Comparison of ENCODE assay signal across 8 cellular contexts in genomic region chr22:25362215-25362882, GRCh38.
A peak's percentile ranks its signal among the peaks of the same experiment; 100 is the strongest.
DNase-seq lines count a peak whose midpoint lies in the region; ATAC-seq and TF ChIP-seq lines count a peak whose summit lies in the region.

No MANE protein-coding gene starts in this region.

- TF ChIP-seq CTCF in endothelial cell (IDR thresholded peaks at IDR 0.05; ENCODE audit: unreplicated experiment) = peak; percentile 99

- no peaks in the 10 kb centered on the region for H3K9me3 Mint-ChIP-seq in endothelial cell (ENCODE audit: unreplicated experiment)
- H3K9me3 Mint-ChIP-seq in naive B cell = no peaks in the 10 kb centered on the region

- peak; percentile 5 to 32 for DNase-seq in NOMO-1 (lab: John Stamatoyannopoulos, UW; ENCODE audit: unreplicated experiment in 2 of 2)
- no peak for DNase-seq in NOMO-1 treated with DMSO at 0.1 percent for 48 hours (lab: John Stamatoyannopoulos, UW; ENCODE audit: unreplicated experiment)
- peak; percentile 70 for DNase-seq in NCI-H69 (lab: John Stamatoyannopoulos, UW)
- DNase-seq in activated CD8-positive, alpha-beta memory T cell treated with anti-CD3 and anti-CD28 coated beads for 48 hours (ENCODE audit: low read depth in 2 of 3, low spot score in 2 of 3) = peak; percentile 35 to 84 (median 65)
- peak; percentile 95 for DNase-seq in endothelial cell (ENCODE audit: low spot score)
- DNase-seq in naive B cell = peak; percentile 47
- DNase-seq in stimulated activated CD8-positive, alpha-beta memory T cell treated with anti-CD3 and anti-CD28 coated beads, Interleukin-7, amount 100 ng/mL, for 24 hours (ENCODE audit: low read depth) = peak; percentile 60

- ATAC-seq in naive B cell (ENCODE audit: low read depth in 2 of 2) = peak; percentile 37 to 65
- no peak for ATAC-seq in GM21390 (IDR thresholded peaks at IDR 0.05; ENCODE audit: unreplicated experiment)

- H3K27me3 Mint-ChIP-seq in endothelial cell (ENCODE audit: unreplicated experiment) (peaks cover 13% of the 10 kb centered on the region), naive B cell (no peaks in the 10 kb centered on the region)

- H3K4me3 Mint-ChIP-seq in endothelial cell (ENCODE audit: unreplicated experiment) (no peak overlapping the region), naive B cell (no peak overlapping the region)

- peaks cover 9% of the 10 kb centered on the region for H3K36me3 Mint-ChIP-seq in endothelial cell (ENCODE audit: low read depth, unreplicated experiment)
- H3K36me3 Mint-ChIP-seq in naive B cell = no peaks in the 10 kb centered on the region

- H3K27ac Mint-ChIP-seq in endothelial cell (ENCODE audit: unreplicated experiment) (no peak overlapping the region), naive B cell (no peak overlapping the region)

- peaks cover 24% of the 10 kb centered on the region for H3K4me1 Mint-ChIP-seq in endothelial cell (ENCODE audit: unreplicated experiment)
- H3K4me1 Mint-ChIP-seq in naive B cell = peaks cover 6 to 21% (median 7%) of the 10 kb centered on the region in 3 donors
